ENCODE assay signal across 26 cellular contexts in genomic region chr20:23879328-23879798, GRCh38. TPM values are rescaled to one million over a fixed set of nuclear protein-coding genes. Genes with fewer than 3 reads are reported as not detected.
"Had no signal": no experiment of that assay in that cellular context is flagged by ENCODE, and none has a peak within 500 bp of the region (broad histone marks: within the 10 kb centered on the region; RNA-seq: fewer than 3 reads in every experiment).

Gene CST5, minus strand, starts transcription at chr20:23879748. Its CDS starts 72 bp downstream, at chr20:23879676.

- H3K27me3 ChIP-seq: pancreas, thyroid gland had no signal

- H3K36me3 Mint-ChIP-seq: brain; naive thymus-derived CD4-positive, alpha-beta T cell had no signal

- H3K27me3 Mint-ChIP-seq: activated CD4-positive, alpha-beta T cell treated with anti-CD3 and anti-CD28 coated beads, Interleukin-2, amount 10 ng/mL, durations not matched to agents 24 days and 14 days; activated naive CD8-positive, alpha-beta T cell treated with anti-CD3 and anti-CD28 coated beads, Interleukin-2, amount 50 U/mL, for 24 hours; brain had no signal

- H3K36me3 ChIP-seq: pancreas, thyroid gland had no signal

- H3K4me3 Mint-ChIP-seq: activated CD4-positive, alpha-beta T cell treated with anti-CD3 and anti-CD28 coated beads, Interleukin-2, amount 10 ng/mL, durations not matched to agents 24 days and 14 days; activated CD8-positive, alpha-beta T cell treated with anti-CD3 and anti-CD28 coated beads, Interleukin-2, amount 10 ng/mL, durations not matched to agents 7 days and 5 days; activated naive CD8-positive, alpha-beta T cell treated with anti-CD3 and anti-CD28 coated beads, Interleukin-2, amount 50 U/mL, for 24 hours; activated T-helper 1 cell treated with anti-CD3 and anti-CD28 coated beads, Interleukin-12 subunit alpha, Interleukin-12 subunit beta, Interleukin-2, Interleukin-4 antibody, amounts not matched to agents 30 ng/mL and 10 ng/mL and 1 ng/mL, durations not matched to agents 14 hours and 24 hours and 36 hours; brain; naive thymus-derived CD4-positive, alpha-beta T cell; T-helper 17 cell had no signal

- H3K27ac Mint-ChIP-seq: activated CD4-positive, alpha-beta T cell treated with anti-CD3 and anti-CD28 coated beads, Interleukin-2, amount 10 ng/mL, durations not matched to agents 24 days and 14 days; activated CD8-positive, alpha-beta T cell treated with anti-CD3 and anti-CD28 coated beads, Interleukin-2, amount 10 ng/mL, durations not matched to agents 7 days and 5 days; activated naive CD8-positive, alpha-beta T cell treated with anti-CD3 and anti-CD28 coated beads, Interleukin-2, amount 50 U/mL, for 24 hours; activated T-helper 1 cell treated with anti-CD3 and anti-CD28 coated beads, Interleukin-12 subunit alpha, Interleukin-12 subunit beta, Interleukin-2, Interleukin-4 antibody, amounts not matched to agents 30 ng/mL and 10 ng/mL and 1 ng/mL, durations not matched to agents 14 hours and 24 hours and 36 hours; naive thymus-derived CD4-positive, alpha-beta T cell; T-helper 17 cell had no signal

- H3K27ac ChIP-seq: thyroid gland had no signal

- H3K4me1 ChIP-seq: pancreas had no signal

- H3K4me1 Mint-ChIP-seq: brain, T-helper 17 cell had no signal

- ATAC-seq: activated CD8-positive, alpha-beta T cell treated with anti-CD3 and anti-CD28 coated beads, Interleukin-2, amount 10 ng/mL, durations not matched to agents 7 days and 5 days; activated naive CD8-positive, alpha-beta T cell treated with anti-CD3 and anti-CD28 coated beads, Interleukin-2, amount 50 U/mL, for 24 hours; naive thymus-derived CD4-positive, alpha-beta T cell; right cardiac atrium; stimulated activated naive CD8-positive, alpha-beta T cell treated with anti-CD3 and anti-CD28 coated beads, Interleukin-15, Interleukin-2, amounts not matched to agents 100 U/mL and 50 U/mL, for 24 hours; T-helper 17 cell had no signal

- H3K9me3 Mint-ChIP-seq: activated CD4-positive, alpha-beta T cell treated with anti-CD3 and anti-CD28 coated beads, Interleukin-2, amount 10 ng/mL, durations not matched to agents 24 days and 14 days; activated naive CD8-positive, alpha-beta T cell treated with anti-CD3 and anti-CD28 coated beads, Interleukin-2, amount 50 U/mL, for 24 hours; activated T-helper 1 cell treated with anti-CD3 and anti-CD28 coated beads, Interleukin-12 subunit alpha, Interleukin-12 subunit beta, Interleukin-2, Interleukin-4 antibody, amounts not matched to agents 30 ng/mL and 10 ng/mL and 1 ng/mL, durations not matched to agents 14 hours and 24 hours and 36 hours; naive thymus-derived CD4-positive, alpha-beta T cell had no signal

- H3K4me3 ChIP-seq: pancreas, thyroid gland had no signal

- H3K9me3 ChIP-seq: pancreas, thyroid gland had no signal

- DNase-seq: activated CD8-positive, alpha-beta T cell treated with anti-CD3 and anti-CD28 coated beads, Interleukin-2, amount 10 ng/mL, durations not matched to agents 7 days and 5 days; activated gamma-delta T cell; activated naive CD4-positive, alpha-beta T cell treated with anti-CD3 and anti-CD28 coated beads, Interleukin-2, amount 50 U/mL, for 16 hours; activated naive CD8-positive, alpha-beta T cell treated with anti-CD3 and anti-CD28 coated beads, Interleukin-2, amount 50 U/mL, for 24 hours; caudate nucleus; dermis blood vessel endothelial cell; effector memory CD4-positive, alpha-beta T cell; hypothalamus; naive thymus-derived CD4-positive, alpha-beta T cell; right cardiac atrium; stimulated activated CD4-positive, alpha-beta T cell treated with anti-CD3 and anti-CD28 coated beads, Interleukin-12 subunit alpha, Interleukin-12 subunit beta, amount 100 ng/mL, for 4 hours; stimulated activated CD4-positive, alpha-beta T cell treated with anti-CD3 and anti-CD28 coated beads, Interleukin-4, amount 100 ng/mL, for 4 hours; stimulated activated naive CD8-positive, alpha-beta T cell treated with anti-CD3 and anti-CD28 coated beads, Interleukin-15, Interleukin-2, amounts not matched to agents 100 U/mL and 50 U/mL, for 24 hours; SW 1271; T-helper 17 cell; thyroid gland had no signal

RNA-seq across cellular contexts. Expression of gene CST5, which starts in this region (rescaled TPM):
- total RNA-seq: activated CD4-positive, alpha-beta T cell treated with anti-CD3 and anti-CD28 coated beads, Interleukin-2, amount 10 ng/mL, durations not matched to agents 24 days and 14 days; activated CD8-positive, alpha-beta T cell treated with anti-CD3 and anti-CD28 coated beads, Interleukin-2, amount 10 ng/mL, durations not matched to agents 7 days and 5 days; activated T-helper 1 cell treated with anti-CD3 and anti-CD28 coated beads, Interleukin-12 subunit alpha, Interleukin-12 subunit beta, Interleukin-2, Interleukin-4 antibody, amounts not matched to agents 30 ng/mL and 10 ng/mL and 1 ng/mL, durations not matched to agents 14 hours and 24 hours and 36 hours; dermis blood vessel endothelial cell; frontal cortex; lower leg skin; mesenteric fat pad; naive thymus-derived CD4-positive, alpha-beta T cell; pulmonary artery endothelial cell; right cardiac atrium; skeletal muscle tissue; subcutaneous adipose tissue; T-helper 17 cell; thyroid gland had no signal
